ENCODE assay signal across 12 cellular contexts in genomic region chr2:97742381-97742847, GRCh38. TPM values are rescaled to one million over a fixed set of nuclear protein-coding genes. Genes with fewer than 3 reads are reported as not detected.
A peak's percentile ranks its signal among the peaks of the same experiment; 100 is the strongest.
DNase-seq lines count a peak whose midpoint lies in the region; ATAC-seq lines count a peak whose summit lies in the region.
"Had no signal": no experiment of that assay in that cellular context is flagged by ENCODE, and none has a peak within 500 bp of the region (broad histone marks: within the 10 kb centered on the region; RNA-seq: fewer than 3 reads in every experiment).

No MANE protein-coding gene starts in this region.

- no peaks in the 10 kb centered on the region for H3K9me3 Mint-ChIP-seq in activated CD8-positive, alpha-beta memory T cell treated with anti-CD3 and anti-CD28 coated beads, Interleukin-2, amount 10 ng/mL, durations not matched to agents 7 days and 5 days (ENCODE audit: low read depth)

- peak overlapping the region; percentile 0 for H3K27ac ChIP-seq in thymus (ENCODE audit: low read depth)
- H3K27ac ChIP-seq: PC-9, stomach had no signal

- peak overlapping the region; percentile 19 for H3K4me3 Mint-ChIP-seq in activated CD8-positive, alpha-beta memory T cell treated with anti-CD3 and anti-CD28 coated beads, Interleukin-2, amount 10 ng/mL, durations not matched to agents 7 days and 5 days
- H3K4me3 Mint-ChIP-seq: mesothelial cell of epicardium had no signal

- peak; percentile 61 for ATAC-seq in activated CD8-positive, alpha-beta memory T cell treated with anti-CD3 and anti-CD28 coated beads, Interleukin-2, amount 10 ng/mL, durations not matched to agents 7 days and 5 days
- ATAC-seq in Right ventricle myocardium superior (ENCODE audit: poor library complexity) (peak; percentile 87), GM21529 (IDR thresholded peaks at IDR 0.05; ENCODE audit: unreplicated experiment) (no peak)

- intact Hi-C loops in Right ventricle myocardium superior (cut with DNase I) = no loop called here

- peak overlapping the region; percentile 97 for H3K27ac Mint-ChIP-seq in activated CD8-positive, alpha-beta memory T cell treated with anti-CD3 and anti-CD28 coated beads, Interleukin-2, amount 10 ng/mL, durations not matched to agents 7 days and 5 days
- H3K27ac Mint-ChIP-seq: mesothelial cell of epicardium had no signal

- H3K4me1 Mint-ChIP-seq in activated CD8-positive, alpha-beta memory T cell treated with anti-CD3 and anti-CD28 coated beads, Interleukin-2, amount 10 ng/mL, durations not matched to agents 7 days and 5 days = peaks cover 72% of the 10 kb centered on the region

- no peaks in the 10 kb centered on the region for H3K27me3 Mint-ChIP-seq in activated CD8-positive, alpha-beta memory T cell treated with anti-CD3 and anti-CD28 coated beads, Interleukin-2, amount 10 ng/mL, durations not matched to agents 7 days and 5 days

- H3K9me3 ChIP-seq in thymus (ENCODE audit: control insufficient read depth) = no peaks in the 10 kb centered on the region
- H3K9me3 ChIP-seq: MG63, stomach had no signal

- no peak overlapping the region for H3K4me3 ChIP-seq in thymus (ENCODE audit: low read length)
- H3K4me3 ChIP-seq: MG63, PC-9, stomach had no signal

- CTCF ChIA-PET in activated CD8-positive, alpha-beta memory T cell treated with anti-CD3 and anti-CD28 coated beads, Interleukin-2, amount 10 ng/mL, durations not matched to agents 7 days and 5 days (lab: Charles Lee) = interaction anchor here (1.4 to 20.6 kb wide), 4 partner anchors 14 to 152 kb away, joined by 4 to 621 read pairs (median 34); partner anchors contain the start of gene ZAP70

- WGBS in thymus = 87% methylated on average over 4 of the region's 4 CpGs

- H3K4me1 ChIP-seq in thymus (ENCODE audit: control insufficient read depth, insufficient read depth, low read length) = peaks cover 4% of the 10 kb centered on the region

- peaks cover 39% of the 10 kb centered on the region for H3K36me3 Mint-ChIP-seq in activated CD8-positive, alpha-beta memory T cell treated with anti-CD3 and anti-CD28 coated beads, Interleukin-2, amount 10 ng/mL, durations not matched to agents 7 days and 5 days

- no peaks in the 10 kb centered on the region for H3K27me3 ChIP-seq in thymus (ENCODE audit: control insufficient read depth, insufficient read depth)
- H3K27me3 ChIP-seq: MG63, stomach had no signal

- peak; percentile 16 for DNase-seq in stimulated activated naive CD4-positive, alpha-beta T cell treated with Interleukin-2 at 50 U/mL for 16 hours (lab: John Stamatoyannopoulos, UW)
- no peak for DNase-seq in stimulated activated naive CD4-positive, alpha-beta T cell (lab: John Stamatoyannopoulos, UW)
- peak; percentile 76 for DNase-seq in activated CD8-positive, alpha-beta memory T cell treated with anti-CD3 and anti-CD28 coated beads, Interleukin-2, amount 10 ng/mL, durations not matched to agents 7 days and 5 days
- DNase-seq in Right ventricle myocardium superior (peak; percentile 66), NCI-H1048 (lab: John Stamatoyannopoulos, UW) (no peak), glomerular visceral epithelial cell (ENCODE audit: extremely low spot score) (no peak)
- DNase-seq: MG63, stomach had no signal

- H3K36me3 ChIP-seq in thymus (ENCODE audit: control insufficient read depth, insufficient read depth) = peaks cover 32% of the 10 kb centered on the region

RNA-seq across cellular contexts. Expression of gene ZAP70, which starts 29.0 kb away (rescaled TPM):
- 100 to 1,000 TPM; 286 to 338 TPM for total RNA-seq in activated CD8-positive, alpha-beta memory T cell treated with anti-CD3 and anti-CD28 coated beads, Interleukin-2, amount 10 ng/mL, durations not matched to agents 7 days and 5 days
- total RNA-seq in Right ventricle myocardium superior = 0.70 TPM
- 217 TPM for polyA plus RNA-seq in thymus
- total RNA-seq: PC-9 had no signal

Comparison
In these comparisons a context has a peak if more than half of its experiments do, and no peak if none do; other contexts are left out.
1. DNase-seq: peak in stimulated activated naive CD4-positive, alpha-beta T cell treated with Interleukin-2 at 50 U/mL for 16 hours (single experiment), activated CD8-positive, alpha-beta memory T cell treated with anti-CD3 and anti-CD28 coated beads, Interleukin-2, amount 10 ng/mL, durations not matched to agents 7 days and 5 days (single experiment) and Right ventricle myocardium superior (single experiment); none in stimulated activated naive CD4-positive, alpha-beta T cell (0 of 6), NCI-H1048 (single experiment) and glomerular visceral epithelial cell (single experiment).
2. RNA of gene ZAP70, which starts 29.0 kb away (total RNA-seq): 286 to 338 TPM in activated CD8-positive, alpha-beta memory T cell treated with anti-CD3 and anti-CD28 coated beads, Interleukin-2, amount 10 ng/mL, durations not matched to agents 7 days and 5 days; 0.70 TPM in Right ventricle myocardium superior (single experiment); every median in the first group is over 100 times any median in the second.